ENCODE assay signal across 8 cellular contexts in the genomic region with DNA sequence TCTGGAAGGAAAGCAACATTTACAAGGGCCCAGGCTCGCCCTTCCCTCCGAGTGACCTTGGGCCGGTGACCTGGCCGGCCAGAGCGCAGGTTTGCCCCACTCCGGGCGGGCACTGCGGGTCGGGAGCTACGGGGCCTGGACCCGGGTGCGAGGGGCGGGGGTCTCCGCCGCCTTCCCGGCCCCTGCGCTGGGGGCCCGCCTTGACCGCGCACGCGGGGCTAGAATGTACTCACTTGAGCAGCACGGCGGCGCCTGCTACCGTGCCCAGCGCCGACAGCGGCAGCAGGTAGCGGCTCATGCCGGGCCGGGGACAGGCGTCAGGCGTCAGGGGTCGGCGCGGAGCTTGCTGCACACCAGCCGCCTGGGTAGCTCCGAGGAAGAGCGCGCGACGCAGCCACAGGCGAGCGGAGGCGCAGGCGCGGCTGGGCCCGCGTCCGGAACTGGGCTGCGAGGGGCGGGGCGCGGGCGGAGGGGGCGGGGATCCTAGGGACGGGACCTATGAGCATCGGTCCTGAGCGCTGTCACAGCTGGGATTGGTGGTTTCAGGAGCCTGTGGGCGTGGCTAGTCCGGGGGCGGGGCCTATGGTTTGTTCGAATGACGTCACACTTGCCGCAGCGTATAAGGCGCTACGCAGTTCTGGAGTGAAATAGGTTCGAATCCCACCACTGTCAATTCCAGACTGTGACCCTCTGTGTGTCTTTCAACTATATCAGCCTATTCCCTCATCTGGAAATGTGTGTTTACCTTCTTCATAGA. TPM values are rescaled to one million over a fixed set of nuclear protein-coding genes. Genes with fewer than 3 reads are reported as not detected.
DNase-seq lines count a peak whose midpoint lies in the region; ATAC-seq, FAIRE-seq and TF ChIP-seq lines count a peak whose summit lies in the region.

TSS of gene RDH13 (minus strand) at position 414 of the 757 bp plus-strand sequence. CDS start at position 298, 116 bp downstream.

- peak; percentile 95 for ATAC-seq in GM19025 (IDR thresholded peaks at IDR 0.05; ENCODE audit: low read depth, unreplicated experiment)
- peak; percentile 95 for ATAC-seq in HG03354 (IDR thresholded peaks at IDR 0.05; ENCODE audit: poor library complexity, severe bottlenecking, unreplicated experiment)
- peak; percentile 99 for ATAC-seq in central memory CD8-positive, alpha-beta T cell (replicated peaks; ENCODE audit: extremely low read depth, poor library complexity, severe bottlenecking)

- peak within 1 kb of the TSS; percentile 52 for H3K27ac ChIP-seq in keratinocyte (ENCODE audit: control insufficient read depth, insufficient read depth, low read length)

- peaks cover 11% of the 10 kb centered on the region for H3K4me1 Mint-ChIP-seq in central memory CD8-positive, alpha-beta T cell

- dilution Hi-C loops in keratinocyte (cut with MboI; ENCODE audit: extremely low pct_ligation_motif_present, low sequenced_read_pairs) = no loop called here

- DNase-seq in AG08395 (ENCODE audit: low spot score) (peak; percentile 99), NCI-H460 (ENCODE audit: extremely low read depth, low read depth) (peak; percentile 92), keratinocyte (ENCODE audit: low read depth, low spot score) (peak; percentile 76)
- peak; percentile 92 for DNase-seq in activated CD4-positive, CD25-positive, alpha-beta regulatory T cell treated with anti-CD3 and anti-CD28 coated beads, Interleukin-2, amount 50 U/mL, for 16 hours (ENCODE audit: low read depth, low spot score)
- peak; percentile 97 to 98 for DNase-seq in central memory CD8-positive, alpha-beta T cell (ENCODE audit: low spot score in 2 of 2)
- peak; percentile 100 for DNase-seq in stimulated activated CD4-positive, alpha-beta T cell treated with anti-CD3 and anti-CD28 coated beads, Interleukin-12 subunit alpha, Interleukin-12 subunit beta, amount 100 ng/mL, for 4 hours

- H3K4me2 ChIP-seq in keratinocyte (ENCODE audit: control insufficient read depth, extremely low read depth, insufficient read depth, low read depth, low read length) = peak within 1 kb of the TSS; percentile 84

- H3K36me3 ChIP-seq in keratinocyte (ENCODE audit: control insufficient read depth in 2 of 2, extremely low read depth in 1 of 2, insufficient read depth in 2 of 2, low read length in 2 of 2) = peaks cover under 1 to 5% of the 10 kb centered on the region in 2 experiments

- FAIRE-seq in keratinocyte (lab: Jason Lieb, UNC) = peak; percentile 5

- H3K79me2 ChIP-seq in keratinocyte (ENCODE audit: control insufficient read depth, insufficient read depth, low read length) = peaks cover 14% of the 10 kb centered on the region

- H3K4me3 ChIP-seq in keratinocyte (ENCODE audit: control insufficient read depth in 2 of 3, extremely low read depth in 1 of 3, insufficient read depth in 2 of 3, low read depth in 1 of 3, low read length in 3 of 3) = peak within 1 kb of the TSS; percentile 77 to 92 (median 84)

- peak within 1 kb of the TSS; percentile 78 for H3K4me3 Mint-ChIP-seq in central memory CD8-positive, alpha-beta T cell

- H2AFZ ChIP-seq in keratinocyte (ENCODE audit: control insufficient read depth, low read length) = peak within 1 kb of the TSS; percentile 70

- H3K27ac Mint-ChIP-seq in central memory CD8-positive, alpha-beta T cell (ENCODE audit: low read depth) = peak within 1 kb of the TSS; percentile 58

- no peaks in the 10 kb centered on the region for H4K20me1 ChIP-seq in keratinocyte (ENCODE audit: control insufficient read depth, extremely low read depth, insufficient read depth, low read length)

- no peaks in the 10 kb centered on the region for H3K9me3 ChIP-seq in keratinocyte (ENCODE audit: control insufficient read depth, low read depth, low read length)

- peaks cover 14% of the 10 kb centered on the region for H3K27me3 ChIP-seq in keratinocyte (ENCODE audit: control insufficient read depth, extremely low read depth, insufficient read depth, low read length)

- H3K9me3 Mint-ChIP-seq in central memory CD8-positive, alpha-beta T cell = no peaks in the 10 kb centered on the region

- no peak for TF ChIP-seq CTCF in keratinocyte (optimal IDR thresholded peaks at IDR 0.05 in 1 of 3, IDR thresholded peaks at IDR 0.05 in 1 of 3, conservative IDR thresholded peaks at IDR 0.05 in 1 of 3; ENCODE audit: extremely low read depth in 1 of 3, insufficient read depth in 2 of 3, low read length in 3 of 3)

- H3K9ac ChIP-seq in keratinocyte (ENCODE audit: control insufficient read depth, extremely low read depth, insufficient read depth, low read length) = peak within 1 kb of the TSS; percentile 80

- H3K27me3 Mint-ChIP-seq in central memory CD8-positive, alpha-beta T cell = peaks cover 23% of the 10 kb centered on the region

- no peaks in the 10 kb centered on the region for H3K9me1 ChIP-seq in keratinocyte (ENCODE audit: control insufficient read depth, extremely low read depth, insufficient read depth, low read length)

- peaks cover 5% of the 10 kb centered on the region for H3K4me1 ChIP-seq in keratinocyte (ENCODE audit: control insufficient read depth, extremely low read depth, insufficient read depth, low read length)

- peaks cover 28% of the 10 kb centered on the region for H3K36me3 Mint-ChIP-seq in central memory CD8-positive, alpha-beta T cell (ENCODE audit: insufficient read depth)

RNA-seq across cellular contexts. Expression of gene RDH13, which starts in this region (rescaled TPM):
- total RNA-seq in NCI-H460 (2014; rRNA removed; shearing (Covaris generic)) = 12.2 and 14.1 TPM in 2 replicates
- 29.4 and 38.2 TPM in 2 replicates for polyA plus RNA-seq in NCI-H460 (2014; cell fraction: nucleus; rRNA removed)
- 10.6 to 16.3 TPM (median 11.9 TPM) in 3 replicates for polyA plus RNA-seq in keratinocyte
- polyA plus RNA-seq in keratinocyte (2011; ENCODE audit: low read depth) = 24.6 TPM
- polyA plus RNA-seq in keratinocyte (2011; cell fraction: cytosol; rRNA removed) = 9.4 and 10.7 TPM in 2 replicates
- 28.4 and 30.3 TPM in 2 replicates for polyA plus RNA-seq in keratinocyte (2011; cell fraction: nucleus; rRNA removed)
- polyA plus RNA-seq in keratinocyte (2012; ENCODE audit: low replicate concordance) = 10.6 and 59.3 TPM in 2 replicates
- 13.5 to 28.4 TPM (median 17.9 TPM) in 3 replicates for polyA minus RNA-seq in keratinocyte
- 12.1 TPM for polyA minus RNA-seq in keratinocyte (2011; cell fraction: cytosol; rRNA and poly(A)+ RNA removed)
- polyA minus RNA-seq in keratinocyte (2011; cell fraction: nucleus; rRNA and poly(A)+ RNA removed) = 20.5 and 21.5 TPM in 2 replicates

Comparison
In these comparisons a context has a peak if more than half of its experiments do, and no peak if none do; other contexts are left out.
1. Peak in every context shown above with its lines: DNase-seq, ATAC-seq, H3K4me3 ChIP-seq and H3K27ac ChIP-seq.